9 cellular contexts compared by ENCODE assay signal in the genomic region with DNA sequence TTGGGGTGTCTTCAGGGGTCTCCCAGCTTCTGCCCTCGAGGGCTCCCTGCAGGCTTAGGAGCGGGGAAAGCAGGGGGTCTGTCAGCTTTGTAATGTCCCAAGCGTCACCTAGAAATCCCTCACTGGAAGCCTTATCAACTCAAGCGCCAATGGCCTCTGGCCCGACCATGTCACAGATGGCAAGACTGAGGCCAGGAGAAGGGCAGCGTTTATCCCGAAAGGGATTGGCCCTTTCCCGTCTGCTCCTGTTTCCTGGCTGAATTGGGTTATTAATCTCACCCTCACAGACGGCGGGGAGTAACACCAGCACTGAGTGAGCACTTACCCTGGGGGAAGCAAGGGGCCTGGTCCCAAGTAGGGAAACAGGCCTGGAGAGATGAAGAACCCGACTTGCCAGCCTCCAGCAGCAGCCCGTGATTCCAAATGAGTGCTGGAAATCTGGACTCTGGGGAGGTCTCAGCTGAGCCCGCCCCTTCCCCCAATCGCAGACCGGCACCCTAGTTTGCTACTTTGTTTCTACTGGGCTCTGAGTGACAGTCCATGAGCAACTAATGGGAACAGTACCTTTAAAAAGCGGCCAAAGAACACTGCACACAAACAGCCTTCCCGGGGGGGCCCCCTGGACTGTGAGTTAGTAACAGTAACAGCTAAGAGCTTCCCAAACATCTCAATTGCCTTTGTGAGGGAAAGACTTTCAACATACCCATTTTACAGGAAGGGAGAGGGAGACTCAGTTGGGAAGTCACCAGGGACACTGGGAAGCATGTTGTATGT. TPM values are rescaled to one million over a fixed set of nuclear protein-coding genes. Genes with fewer than 3 reads are reported as not detected.
DNase-seq lines count a peak whose midpoint lies in the region; ATAC-seq and TF ChIP-seq lines count a peak whose summit lies in the region.
"Had no signal": no experiment of that assay in that cellular context is flagged by ENCODE, and none has a peak within 500 bp of the region (broad histone marks: within the 10 kb centered on the region; RNA-seq: fewer than 3 reads in every experiment).

No MANE protein-coding gene starts in this region.

- H3K9me3 ChIP-seq in HUES64 (ENCODE audit: insufficient read depth, low read depth, low read length) = no peaks in the 10 kb centered on the region
- H3K9me3 ChIP-seq in adipocyte (ENCODE audit: control insufficient read depth, low read length) = no peaks in the 10 kb centered on the region
- H3K9me3 ChIP-seq in tibial artery = no peaks in the 10 kb centered on the region
- no peaks in the 10 kb centered on the region for H3K9me3 ChIP-seq in MG63

- 45% methylated on average over 17 of the region's 17 CpGs for WGBS in HUES64

- intact Hi-C loops in tibial artery (cut with DNase I; ENCODE audit: low total_unique reads) = loop anchor here (5.0 kb wide), 4 partner anchors 112 to 198 kb away; no protein-coding TSS in a partner anchor

- DNase-seq in adipocyte (ENCODE audit: low read depth) (no peak), iris pigment epithelial cell (ENCODE audit: low read depth) (peak; percentile 14), tibial artery (no peak), mucosa of gallbladder (ENCODE audit: low spot score) (no peak), MG63 (no peak)
- DNase-seq: PC-9 had no signal

- H3K27ac ChIP-seq in HUES64 (ENCODE audit: low read depth, low read length) = peak overlapping the region; percentile 90; the same call in 1 of the 2 replicates
- peak overlapping the region; percentile 79 to 87 for H3K27ac ChIP-seq in tibial artery
- H3K27ac ChIP-seq: PC-9 had no signal

- ATAC-seq in esophagus mucosa (no peak), HG03159 (IDR thresholded peaks at IDR 0.05; ENCODE audit: unreplicated experiment) (no peak)

- H3K36me3 ChIP-seq in HUES64 (ENCODE audit: insufficient read depth, low read length) (no peaks in the 10 kb centered on the region), adipocyte (ENCODE audit: control insufficient read depth, insufficient read depth, low read length, severe bottlenecking) (no peaks in the 10 kb centered on the region), tibial artery (no peaks in the 10 kb centered on the region), MG63 (no peaks in the 10 kb centered on the region)

- H3K9ac ChIP-seq in HUES64 (ENCODE audit: low read depth, low read length) = peak overlapping the region; percentile 42
- H3K9ac ChIP-seq in adipocyte (ENCODE audit: low read length) = peak overlapping the region; percentile 41

- H3K4me1 ChIP-seq in HUES64 (ENCODE audit: insufficient read depth, low read length) (peaks cover 33% of the 10 kb centered on the region), adipocyte (ENCODE audit: control insufficient read depth, insufficient read depth, low read length) (peaks cover 17% of the 10 kb centered on the region), tibial artery (peaks cover 8 to 40% (median 31%) of the 10 kb centered on the region in 4 donors)

- H3K4me3 ChIP-seq in HUES64 (ENCODE audit: low read length) (peak overlapping the region; percentile 64; the same call in 1 of the 2 replicates), adipocyte (ENCODE audit: low read length) (no peak overlapping the region), tibial artery (no peak overlapping the region), MG63 (no peak overlapping the region)
- H3K4me3 ChIP-seq: PC-9 had no signal

- H3K27me3 ChIP-seq in HUES64 (ENCODE audit: insufficient read depth, low read length) = no peaks in the 10 kb centered on the region
- no peaks in the 10 kb centered on the region for H3K27me3 ChIP-seq in adipocyte (replicated peaks; ENCODE audit: control insufficient read depth, insufficient read depth, low read length)
- H3K27me3 ChIP-seq in tibial artery = no peaks in the 10 kb centered on the region
- H3K27me3 ChIP-seq in MG63 = no peaks in the 10 kb centered on the region

- no peak for TF ChIP-seq CTCF in tibial artery (IDR thresholded peaks at IDR 0.05)

RNA-seq across cellular contexts. Expression of a gene that starts 2.1 kb away (rescaled TPM):
- 103 TPM for polyA plus RNA-seq in HUES64 (2013, experiment 1 of 2)
- 118 TPM for polyA plus RNA-seq in HUES64 (2013, experiment 2 of 2)
- total RNA-seq in mucosa of gallbladder (210 TPM), esophagus mucosa (60.3 TPM)
- total RNA-seq in MG63 (2014; rRNA removed; shearing (Covaris generic); ENCODE audit: low replicate concordance) = 17.0 and 32.9 TPM in 2 replicates
